ENCODE assay signal across 8 cellular contexts in the genomic region with DNA sequence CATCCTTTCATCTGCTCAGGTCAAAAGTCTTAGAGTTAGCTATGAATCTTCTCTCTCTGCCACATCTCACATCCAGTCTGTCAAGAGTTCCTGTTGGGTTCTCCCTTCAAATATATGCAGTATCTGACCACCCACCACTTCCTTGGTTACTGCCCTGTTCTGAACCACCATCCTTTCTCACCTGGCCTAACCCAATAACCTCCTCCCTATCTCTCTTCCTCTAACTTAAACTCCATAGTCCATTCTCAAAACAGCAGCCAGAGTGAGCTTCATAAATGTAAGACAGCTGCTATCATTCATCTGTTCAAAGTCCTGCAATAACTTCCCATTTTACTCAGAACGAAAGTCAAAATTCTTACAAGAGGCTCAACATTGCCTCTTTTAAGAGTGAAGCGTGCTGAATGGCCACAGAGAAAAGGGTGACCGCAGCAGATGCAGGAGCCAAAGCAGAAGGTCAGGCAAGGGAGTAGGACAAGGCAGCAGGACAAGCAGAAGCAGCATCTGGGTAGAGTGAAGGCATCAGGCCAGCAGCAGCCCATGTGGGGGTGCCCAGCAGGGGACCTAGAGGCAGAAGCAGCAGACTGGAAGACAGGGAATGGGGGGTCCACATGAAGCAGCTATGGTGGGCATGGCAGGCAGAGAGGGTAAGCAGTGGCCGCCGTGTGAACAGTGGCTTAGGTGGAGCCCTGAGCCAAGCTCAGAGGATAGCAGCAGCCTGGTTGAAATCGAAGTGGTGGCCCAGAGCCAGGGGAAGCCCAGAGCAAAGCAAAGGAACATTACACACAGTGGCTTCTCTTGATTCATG. TPM values are rescaled to one million over a fixed set of nuclear protein-coding genes. Genes with fewer than 3 reads are reported as not detected.
A peak's percentile ranks its signal among the peaks of the same experiment; 100 is the strongest.
DNase-seq lines count a peak whose midpoint lies in the region; ATAC-seq, FAIRE-seq and TF ChIP-seq lines count a peak whose summit lies in the region.

No MANE protein-coding gene starts in this region.

- POLR2A ChIA-PET in CD4-positive, alpha-beta T cell (lab: Charles Lee), result interaction anchor here (0.6 to 2.8 kb wide), 9 partner anchors 10 to 139 kb away, joined by 3 to 8 read pairs (median 5); no protein-coding TSS in a partner anchor
- POLR2A ChIA-PET in GM12878 (lab: Charles Lee), result interaction anchor here (1.0 to 19.3 kb wide), 9 partner anchors 12 to 172 kb away, joined by 3 to 309 read pairs (median 7); a partner anchor contains a TSS
- POLR2A ChIA-PET in OCI-LY7 (lab: Charles Lee), result interaction anchor here (0.8 to 2.8 kb wide), 3 partner anchors 15 to 23 kb away, joined by 3 to 8 read pairs (median 3); no protein-coding TSS in a partner anchor

- TF ChIP-seq RAD21 in GM12878 (IDR thresholded peaks at IDR 0.05; ENCODE audit: insufficient read depth, low read depth, low read length), result no peak; the same call in 1 of the 2 replicates

- H3K36me3 Mint-ChIP-seq in CD4-positive, alpha-beta T cell (ENCODE audit: low read depth), result no peaks in the 10 kb centered on the region

- H3K4me1 Mint-ChIP-seq in CD4-positive, alpha-beta T cell (ENCODE audit: low read depth), result peaks cover 18% of the 10 kb centered on the region

- no peaks in the 10 kb centered on the region for H3K9me2 ChIP-seq in OCI-LY7 (ENCODE audit: insufficient read depth, low read length)

- no peak overlapping the region for H3K4me3 Mint-ChIP-seq in CD4-positive, alpha-beta T cell

- no peaks in the 10 kb centered on the region for H3K9me3 ChIP-seq in CD4-positive, alpha-beta T cell (ENCODE audit: control insufficient read depth, low read length)
- H3K9me3 ChIP-seq in GM12878 (replicated peaks; ENCODE audit: control insufficient read depth, insufficient read depth, low read length) (no peaks in the 10 kb centered on the region), upper lobe of right lung (no peaks in the 10 kb centered on the region), suprapubic skin (no peaks in the 10 kb centered on the region), OCI-LY7 (ENCODE audit: low read length) (no peaks in the 10 kb centered on the region)

- TF ChIP-seq CTCF in CD4-positive, alpha-beta T cell (IDR thresholded peaks at IDR 0.05), result no peak
- TF ChIP-seq CTCF in GM12878 (IDR thresholded peaks at IDR 0.05 in 2 of 3, conservative IDR thresholded peaks at IDR 0.05 in 1 of 3; ENCODE audit: control insufficient read depth in 2 of 3, extremely low read depth in 1 of 3, insufficient read depth in 1 of 3, low read depth in 3 of 3, low read length in 3 of 3) (no peak), upper lobe of right lung (IDR thresholded peaks at IDR 0.05) (no peak), suprapubic skin (IDR thresholded peaks at IDR 0.05) (no peak), OCI-LY7 (conservative IDR thresholded peaks at IDR 0.05; ENCODE audit: low read length) (no peak)

- WGBS in GM12878 (ENCODE audit: insufficient coverage, insufficient replicate concordance, low lambda C conversion rate, missing lambda C conversion rate), result 7% methylated on average over 6 of the region's 6 CpGs
- WGBS in suprapubic skin, result 68% methylated on average over 6 of the region's 6 CpGs

- peaks cover 30% of the 10 kb centered on the region for H3K4me1 ChIP-seq in GM12878 (ENCODE audit: control insufficient read depth, insufficient read depth, low read length)
- no peaks in the 10 kb centered on the region for H3K4me1 ChIP-seq in upper lobe of right lung
- H3K4me1 ChIP-seq in suprapubic skin, result peaks cover 11% of the 10 kb centered on the region
- H3K4me1 ChIP-seq in OCI-LY7 (ENCODE audit: insufficient read depth, low read length, poor library complexity, severe bottlenecking), result peaks cover 13% of the 10 kb centered on the region

- TF ChIP-seq POLR2A in GM12878 (IDR thresholded peaks at IDR 0.05; ENCODE audit: low read depth, low read length) (peak; percentile 75), suprapubic skin (IDR thresholded peaks at IDR 0.05) (no peak)

- TF ChIP-seq EP300 in GM12878 (IDR thresholded peaks at IDR 0.05; ENCODE audit: borderline replicate concordance in 1 of 2, control insufficient read depth in 1 of 2, low read depth in 2 of 2, low read length in 2 of 2) (peak; percentile 94 to 96), suprapubic skin (IDR thresholded peaks at IDR 0.05) (no peak)

- ATAC-seq in CD4-positive, alpha-beta T cell (ENCODE audit: poor library complexity), result peak; percentile 64
- ATAC-seq in GM19351 (IDR thresholded peaks at IDR 0.05; ENCODE audit: unreplicated experiment), result peak; percentile 81
- peak; percentile 85 for ATAC-seq in HG03175 (IDR thresholded peaks at IDR 0.05; ENCODE audit: unreplicated experiment)
- peak; percentile 82 for ATAC-seq in GM12878
- ATAC-seq in upper lobe of right lung, result peak; percentile 85

- in situ Hi-C loops in GM12878 (cut with MboI), result no loop called here

- H3K79me2 ChIP-seq in GM12878 (ENCODE audit: control insufficient read depth, insufficient read depth, low read length) (peaks cover 71% of the 10 kb centered on the region), OCI-LY7 (ENCODE audit: insufficient read depth, low read depth, low read length) (no peaks in the 10 kb centered on the region)

- no peaks in the 10 kb centered on the region for H3K9me3 Mint-ChIP-seq in CD4-positive, alpha-beta T cell

- no peak overlapping the region for H3K27ac Mint-ChIP-seq in CD4-positive, alpha-beta T cell

- DNase-seq in CD4-positive, alpha-beta T cell, result no peak
- peak; percentile 96 for DNase-seq in GM12878 (ENCODE audit: low read depth, low spot score)
- no peak for DNase-seq in upper lobe of right lung
- DNase-seq in suprapubic skin (ENCODE audit: low spot score in 2 of 2), result no peak
- no peak for DNase-seq in stimulated activated naive CD4-positive, alpha-beta T cell (lab: John Stamatoyannopoulos, UW)
- no peak for DNase-seq in OCI-LY7 (ENCODE audit: low spot score)

- SMC1A ChIA-PET in GM12878 (lab: Charles Lee; ENCODE audit: uncharacterized antibody, unreplicated experiment), result interaction anchor here (0.6 to 26.7 kb wide), 16 partner anchors 12 to 597 kb away, joined by 3 to 1218 read pairs (median 4); a partner anchor contains a TSS

- H3K4me3 ChIP-seq in GM12878 (peak overlapping the region; percentile 64), upper lobe of right lung (no peak overlapping the region), suprapubic skin (no peak overlapping the region), OCI-LY7 (ENCODE audit: low read depth, low read length, poor library complexity, severe bottlenecking) (no peak overlapping the region)

- H3K27me3 ChIP-seq in CD4-positive, alpha-beta T cell (ENCODE audit: control insufficient read depth, insufficient read depth, low read length), result no peaks in the 10 kb centered on the region
- H3K27me3 ChIP-seq in GM12878 (replicated peaks in 1 of 2; ENCODE audit: control insufficient read depth in 2 of 2, insufficient read depth in 2 of 2, low read length in 1 of 2) (no peaks in the 10 kb centered on the region), upper lobe of right lung (no peaks in the 10 kb centered on the region), suprapubic skin (no peaks in the 10 kb centered on the region)

- intact Hi-C loops in CD4-positive, alpha-beta T cell (cut with DNase I, micrococcal nuclease), result loop anchor here in 1 of 2 experiments (5.0 kb wide), 1 partner anchor 42 kb away; no protein-coding TSS in a partner anchor
- intact Hi-C loops in GM12878 (cut with micrococcal nuclease; ENCODE audit: unreplicated experiment), result loop anchor here (1.0 to 2.0 kb wide), 5 partner anchors 14 to 192 kb away; no protein-coding TSS in a partner anchor
- intact Hi-C loops in upper lobe of right lung (cut with DNase I), result no loop called here
- intact Hi-C loops in OCI-LY7 (cut with micrococcal nuclease; ENCODE audit: unreplicated experiment), result no loop called here

- CTCF ChIA-PET in CD4-positive, alpha-beta T cell (lab: Charles Lee), result interaction anchor here (1.2 kb wide), 1 partner anchor 26 kb away, joined by 3 read pairs; no protein-coding TSS in a partner anchor
- CTCF ChIA-PET in GM12878 (lab: Yijun Ruan, JAX), result interaction anchor here (0.8 to 8.7 kb wide), 16 partner anchors 11 to 191 kb away, joined by 3 to 65 read pairs (median 4); a partner anchor contains a TSS
- CTCF ChIA-PET in OCI-LY7 (lab: Charles Lee; ENCODE audit: unreplicated experiment), result no interaction called here

- BruUV-seq in GM12878 (replicated peaks; lab: Mats Ljungman, UMichigan), result no TSS peak
- BruUV-seq in OCI-LY7 (replicated peaks; lab: Mats Ljungman, UMichigan), result no TSS peak

- H3K27ac ChIP-seq in CD4-positive, alpha-beta T cell (ENCODE audit: low read depth, low read length), result no peak overlapping the region
- H3K27ac ChIP-seq in GM12878 (ENCODE audit: control insufficient read depth, insufficient read depth), result peak overlapping the region; percentile 78
- H3K27ac ChIP-seq in upper lobe of right lung, result no peak overlapping the region
- no peak overlapping the region for H3K27ac ChIP-seq in suprapubic skin
- H3K27ac ChIP-seq in OCI-LY7 (ENCODE audit: low read depth, low read length, poor library complexity, severe bottlenecking), result no peak overlapping the region

- FAIRE-seq in GM12878 (lab: Jason Lieb, UNC), result peak; percentile 83

- H3K9ac ChIP-seq in GM12878 (ENCODE audit: control insufficient read depth, insufficient read depth, low read length), result peak overlapping the region; percentile 60

- H4K20me1 ChIP-seq in GM12878 (ENCODE audit: control insufficient read depth, insufficient read depth) (no peaks in the 10 kb centered on the region), OCI-LY7 (ENCODE audit: insufficient read depth, low read length) (peaks cover 5% of the 10 kb centered on the region; the same call in 1 of the 2 replicates)

- RAD21 ChIA-PET in GM12878 (lab: Charles Lee; ENCODE audit: unreplicated experiment), result interaction anchor here (0.8 to 10.4 kb wide), 17 partner anchors 11 to 157 kb away, joined by 3 to 161 read pairs (median 8); a partner anchor contains a TSS

- no peak overlapping the region; the same call in 1 of the 2 replicates for H2AFZ ChIP-seq in GM12878 (ENCODE audit: control insufficient read depth, low read depth, low read length)
- H2AFZ ChIP-seq in OCI-LY7 (ENCODE audit: low read length), result no peak overlapping the region

- H3K36me3 ChIP-seq in GM12878 (ENCODE audit: control insufficient read depth in 2 of 2, insufficient read depth in 2 of 2, low read length in 1 of 2), result no peaks in the 10 kb centered on the region; a peak in 1 of 4 replicates
- H3K36me3 ChIP-seq in upper lobe of right lung, result no peaks in the 10 kb centered on the region
- no peaks in the 10 kb centered on the region for H3K36me3 ChIP-seq in suprapubic skin
- H3K36me3 ChIP-seq in OCI-LY7 (ENCODE audit: insufficient read depth, low read length), result peaks cover 42% of the 10 kb centered on the region

- H3K4me2 ChIP-seq in GM12878 (ENCODE audit: control insufficient read depth, insufficient read depth) (peak overlapping the region; percentile 92), OCI-LY7 (ENCODE audit: low read length) (no peak overlapping the region)

- H3K27me3 Mint-ChIP-seq in CD4-positive, alpha-beta T cell, result no peaks in the 10 kb centered on the region

RNA-seq across cellular contexts. Expression of a gene that starts 39.3 kb away (rescaled TPM):
- 100 to 1,000 TPM; 218 to 230 TPM for total RNA-seq in CD4-positive, alpha-beta T cell
- 137 and 144 TPM in 2 replicates for total RNA-seq in GM12878 (2013; cell fraction: nucleolus; rRNA removed)
- total RNA-seq in GM12878 (2014; rRNA removed) (81.7 and 101 TPM in 2 replicates), GM12878 (2014; rRNA removed; fragmentation: Illumina TruSeq; extraction: Trizol) (90.7 and 91.1 TPM in 2 replicates), GM12878 (2021) (75.6 and 76.0 TPM in 2 replicates), upper lobe of right lung (37.0 TPM), suprapubic skin (10 to 100 TPM; 32.4 to 46.6 (median 36.7) TPM), OCI-LY7 (2022) (66.8 and 68.9 TPM in 2 replicates)
- 54.3 TPM for polyA plus RNA-seq in GM12878 (2011; ENCODE audit: low read depth)
- polyA plus RNA-seq in GM12878 (2011; rRNA removed) (148 and 215 TPM in 2 replicates), GM12878 (2014; fragmentation: Illumina TruSeq; extraction: Trizol) (75.2 and 106 TPM in 2 replicates), GM12878 (2014; fragmentation: Nextera tagmentation; extraction: Ambion mirVana) (10 to 100 TPM; 57.0 to 78.8 TPM), GM12878 (2014; rRNA removed) (57.2 and 62.0 TPM in 2 replicates), GM12878 (2016; fragmentation: Nextera tagmentation; extraction: Ambion mirVana) (100 to 1,000 TPM; 113 to 116 TPM)
- 43.4 and 63.0 TPM in 2 replicates for polyA plus RNA-seq in GM12878 (2011; cell fraction: cytosol; rRNA removed)
- 39.5 and 43.8 TPM in 2 replicates for polyA plus RNA-seq in GM12878 (2011; cell fraction: nucleus; rRNA removed)
- 80.9 and 89.2 TPM in 2 replicates for polyA plus RNA-seq in GM12878 (2012)
- 107 and 140 TPM in 2 replicates for polyA minus RNA-seq in GM12878 (2011; rRNA and poly(A)+ RNA removed)
- 46.4 and 47.3 TPM in 2 replicates for polyA minus RNA-seq in GM12878 (2011; cell fraction: cytosol; rRNA and poly(A)+ RNA removed)
- polyA minus RNA-seq in GM12878 (2011; cell fraction: nucleus; rRNA and poly(A)+ RNA removed), result 30.0 and 58.6 TPM in 2 replicates
- total RNA-seq in OCI-LY7 (2014; rRNA removed; shearing (Covaris generic)), result 34.7 and 54.2 TPM in 2 replicates

RNA-seq across cellular contexts. Expression of a gene that starts 53.8 kb away (rescaled TPM):
- total RNA-seq in CD4-positive, alpha-beta T cell, result 10 to 100 TPM in 1 of 2 experiments, 1 to 10 TPM in 1; 8.3 to 11.9 TPM
- 15.3 and 23.4 TPM in 2 replicates for total RNA-seq in GM12878 (2013; cell fraction: nucleolus; rRNA removed)
- total RNA-seq in GM12878 (2014; rRNA removed), result 15.1 and 19.6 TPM in 2 replicates
- total RNA-seq in GM12878 (2014; rRNA removed; fragmentation: Illumina TruSeq; extraction: Trizol), result 17.6 and 21.7 TPM in 2 replicates
- 13.7 and 13.9 TPM in 2 replicates for total RNA-seq in GM12878 (2021)
- polyA plus RNA-seq in GM12878 (2011; ENCODE audit: low read depth), result 2.7 TPM
- 9.2 and 21.4 TPM in 2 replicates for polyA plus RNA-seq in GM12878 (2011; rRNA removed)
- polyA plus RNA-seq in GM12878 (2011; cell fraction: cytosol; rRNA removed), result 3.6 and 3.7 TPM in 2 replicates
- polyA plus RNA-seq in GM12878 (2011; cell fraction: nucleus; rRNA removed), result 1.4 and 1.5 TPM in 2 replicates
- 7.1 and 8.1 TPM in 2 replicates for polyA plus RNA-seq in GM12878 (2012)
- polyA plus RNA-seq in GM12878 (2014; fragmentation: Illumina TruSeq; extraction: Trizol), result 17.9 and 21.8 TPM in 2 replicates
- 10 to 100 TPM; 25.8 to 45.7 TPM for polyA plus RNA-seq in GM12878 (2014; fragmentation: Nextera tagmentation; extraction: Ambion mirVana)
- polyA plus RNA-seq in GM12878 (2014; rRNA removed), result 8.6 and 18.7 TPM in 2 replicates
- 10 to 100 TPM; 61.0 to 68.8 TPM for polyA plus RNA-seq in GM12878 (2016; fragmentation: Nextera tagmentation; extraction: Ambion mirVana)
- polyA minus RNA-seq in GM12878 (2011; rRNA and poly(A)+ RNA removed), result 2.2 and 2.3 TPM in 2 replicates
- 1.7 and 2.4 TPM in 2 replicates for polyA minus RNA-seq in GM12878 (2011; cell fraction: cytosol; rRNA and poly(A)+ RNA removed)
- polyA minus RNA-seq in GM12878 (2011; cell fraction: nucleus; rRNA and poly(A)+ RNA removed), result 0.85 and 1.2 TPM in 2 replicates
- total RNA-seq in upper lobe of right lung, result 6.0 TPM
- total RNA-seq in suprapubic skin, result 10 to 100 TPM in 1 of 4 donors, 1 to 10 TPM in 3; 7.0 to 10.4 (median 8.0) TPM
- 14.4 and 18.2 TPM in 2 replicates for total RNA-seq in OCI-LY7 (2014; rRNA removed; shearing (Covaris generic))
- 24.3 and 25.5 TPM in 2 replicates for total RNA-seq in OCI-LY7 (2022)

RNA-seq across cellular contexts. Expression of a gene that starts 59.5 kb away (rescaled TPM):
- 100 to 1,000 TPM; 257 to 263 TPM for total RNA-seq in CD4-positive, alpha-beta T cell
- 90.7 and 94.5 TPM in 2 replicates for total RNA-seq in GM12878 (2013; cell fraction: nucleolus; rRNA removed)
- total RNA-seq in GM12878 (2014; rRNA removed), result 352 and 366 TPM in 2 replicates
- total RNA-seq in GM12878 (2014; rRNA removed; fragmentation: Illumina TruSeq; extraction: Trizol), result 347 and 351 TPM in 2 replicates
- total RNA-seq in GM12878 (2021), result 248 and 253 TPM in 2 replicates
- polyA plus RNA-seq in GM12878 (2011; ENCODE audit: low read depth), result 524 TPM
- 997 and 1,373 TPM in 2 replicates for polyA plus RNA-seq in GM12878 (2011; rRNA removed)
- polyA plus RNA-seq in GM12878 (2011; cell fraction: cytosol; rRNA removed), result 438 and 451 TPM in 2 replicates
- 337 and 368 TPM in 2 replicates for polyA plus RNA-seq in GM12878 (2011; cell fraction: nucleus; rRNA removed)
- polyA plus RNA-seq in GM12878 (2012), result 400 and 478 TPM in 2 replicates
- polyA plus RNA-seq in GM12878 (2014; fragmentation: Illumina TruSeq; extraction: Trizol), result 260 TPM in 2 replicates
- 100 to 1,000 TPM; 844 to 901 TPM for polyA plus RNA-seq in GM12878 (2014; fragmentation: Nextera tagmentation; extraction: Ambion mirVana)
- polyA plus RNA-seq in GM12878 (2014; rRNA removed), result 438 and 478 TPM in 2 replicates
- polyA plus RNA-seq in GM12878 (2016; fragmentation: Nextera tagmentation; extraction: Ambion mirVana), result 100 to 1,000 TPM; 687 to 705 TPM
- 124 and 166 TPM in 2 replicates for polyA minus RNA-seq in GM12878 (2011; rRNA and poly(A)+ RNA removed)
- 75.7 and 78.3 TPM in 2 replicates for polyA minus RNA-seq in GM12878 (2011; cell fraction: cytosol; rRNA and poly(A)+ RNA removed)
- 54.9 and 72.1 TPM in 2 replicates for polyA minus RNA-seq in GM12878 (2011; cell fraction: nucleus; rRNA and poly(A)+ RNA removed)
- 147 TPM for total RNA-seq in upper lobe of right lung
- total RNA-seq in suprapubic skin, result 100 to 1,000 TPM; 150 to 239 (median 206) TPM
- total RNA-seq in OCI-LY7 (2014; rRNA removed; shearing (Covaris generic)), result 205 and 343 TPM in 2 replicates
- total RNA-seq in OCI-LY7 (2022), result 246 and 253 TPM in 2 replicates
